In the genomic region with DNA sequence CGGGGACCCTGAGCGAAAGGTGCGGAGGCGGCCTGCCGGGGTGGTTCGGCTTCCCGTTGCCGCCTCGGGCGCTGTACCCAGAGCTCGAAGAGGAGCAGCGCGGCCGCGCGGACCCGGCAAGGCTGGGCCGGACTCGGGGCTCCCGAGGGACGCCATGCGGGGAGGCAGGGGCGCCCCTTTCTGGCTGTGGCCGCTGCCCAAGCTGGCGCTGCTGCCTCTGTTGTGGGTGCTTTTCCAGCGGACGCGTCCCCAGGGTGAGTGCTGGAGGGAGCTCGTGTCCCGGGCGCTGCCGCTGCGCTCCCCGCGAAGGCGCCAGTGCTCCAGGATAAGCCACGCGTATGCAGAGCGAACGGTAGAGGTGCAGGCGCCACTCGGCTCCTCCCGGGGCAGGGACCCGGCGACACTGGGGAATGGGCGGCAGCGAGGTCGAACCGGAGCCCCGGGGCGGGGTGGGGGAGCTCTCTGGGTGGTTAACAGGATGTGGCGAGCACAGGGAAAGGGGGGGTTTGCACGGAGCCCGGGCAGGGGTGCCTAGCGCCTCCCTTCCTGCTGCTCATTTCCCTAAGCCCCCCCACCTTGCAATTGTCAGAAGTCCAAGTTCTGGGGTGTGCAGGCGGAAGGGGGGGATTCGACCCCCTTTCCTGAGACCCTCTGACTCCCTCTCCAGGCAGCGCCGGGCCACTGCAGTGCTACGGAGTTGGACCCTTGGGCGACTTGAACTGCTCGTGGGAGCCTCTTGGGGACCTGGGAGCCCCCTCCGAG, we compare ENCODE assay signal across 1 cellular context.
TF ChIP-seq lines count a peak whose summit lies in the region.

TSS of gene IL27RA (plus strand) at position 44 of the 762 bp plus-strand sequence. CDS start at position 155, 111 bp downstream.

TF ChIP-seq in K562, 482 proteins besides CTCF, POLR2A, EP300 and RAD21 (continued from another document and continues in another):
- no peak for TF ChIP-seq E4F1 (CRISPR knock-in tag; IDR thresholded peaks at IDR 0.05; ENCODE audit: borderline replicate concordance)
- TF ChIP-seq, protein P1, sequence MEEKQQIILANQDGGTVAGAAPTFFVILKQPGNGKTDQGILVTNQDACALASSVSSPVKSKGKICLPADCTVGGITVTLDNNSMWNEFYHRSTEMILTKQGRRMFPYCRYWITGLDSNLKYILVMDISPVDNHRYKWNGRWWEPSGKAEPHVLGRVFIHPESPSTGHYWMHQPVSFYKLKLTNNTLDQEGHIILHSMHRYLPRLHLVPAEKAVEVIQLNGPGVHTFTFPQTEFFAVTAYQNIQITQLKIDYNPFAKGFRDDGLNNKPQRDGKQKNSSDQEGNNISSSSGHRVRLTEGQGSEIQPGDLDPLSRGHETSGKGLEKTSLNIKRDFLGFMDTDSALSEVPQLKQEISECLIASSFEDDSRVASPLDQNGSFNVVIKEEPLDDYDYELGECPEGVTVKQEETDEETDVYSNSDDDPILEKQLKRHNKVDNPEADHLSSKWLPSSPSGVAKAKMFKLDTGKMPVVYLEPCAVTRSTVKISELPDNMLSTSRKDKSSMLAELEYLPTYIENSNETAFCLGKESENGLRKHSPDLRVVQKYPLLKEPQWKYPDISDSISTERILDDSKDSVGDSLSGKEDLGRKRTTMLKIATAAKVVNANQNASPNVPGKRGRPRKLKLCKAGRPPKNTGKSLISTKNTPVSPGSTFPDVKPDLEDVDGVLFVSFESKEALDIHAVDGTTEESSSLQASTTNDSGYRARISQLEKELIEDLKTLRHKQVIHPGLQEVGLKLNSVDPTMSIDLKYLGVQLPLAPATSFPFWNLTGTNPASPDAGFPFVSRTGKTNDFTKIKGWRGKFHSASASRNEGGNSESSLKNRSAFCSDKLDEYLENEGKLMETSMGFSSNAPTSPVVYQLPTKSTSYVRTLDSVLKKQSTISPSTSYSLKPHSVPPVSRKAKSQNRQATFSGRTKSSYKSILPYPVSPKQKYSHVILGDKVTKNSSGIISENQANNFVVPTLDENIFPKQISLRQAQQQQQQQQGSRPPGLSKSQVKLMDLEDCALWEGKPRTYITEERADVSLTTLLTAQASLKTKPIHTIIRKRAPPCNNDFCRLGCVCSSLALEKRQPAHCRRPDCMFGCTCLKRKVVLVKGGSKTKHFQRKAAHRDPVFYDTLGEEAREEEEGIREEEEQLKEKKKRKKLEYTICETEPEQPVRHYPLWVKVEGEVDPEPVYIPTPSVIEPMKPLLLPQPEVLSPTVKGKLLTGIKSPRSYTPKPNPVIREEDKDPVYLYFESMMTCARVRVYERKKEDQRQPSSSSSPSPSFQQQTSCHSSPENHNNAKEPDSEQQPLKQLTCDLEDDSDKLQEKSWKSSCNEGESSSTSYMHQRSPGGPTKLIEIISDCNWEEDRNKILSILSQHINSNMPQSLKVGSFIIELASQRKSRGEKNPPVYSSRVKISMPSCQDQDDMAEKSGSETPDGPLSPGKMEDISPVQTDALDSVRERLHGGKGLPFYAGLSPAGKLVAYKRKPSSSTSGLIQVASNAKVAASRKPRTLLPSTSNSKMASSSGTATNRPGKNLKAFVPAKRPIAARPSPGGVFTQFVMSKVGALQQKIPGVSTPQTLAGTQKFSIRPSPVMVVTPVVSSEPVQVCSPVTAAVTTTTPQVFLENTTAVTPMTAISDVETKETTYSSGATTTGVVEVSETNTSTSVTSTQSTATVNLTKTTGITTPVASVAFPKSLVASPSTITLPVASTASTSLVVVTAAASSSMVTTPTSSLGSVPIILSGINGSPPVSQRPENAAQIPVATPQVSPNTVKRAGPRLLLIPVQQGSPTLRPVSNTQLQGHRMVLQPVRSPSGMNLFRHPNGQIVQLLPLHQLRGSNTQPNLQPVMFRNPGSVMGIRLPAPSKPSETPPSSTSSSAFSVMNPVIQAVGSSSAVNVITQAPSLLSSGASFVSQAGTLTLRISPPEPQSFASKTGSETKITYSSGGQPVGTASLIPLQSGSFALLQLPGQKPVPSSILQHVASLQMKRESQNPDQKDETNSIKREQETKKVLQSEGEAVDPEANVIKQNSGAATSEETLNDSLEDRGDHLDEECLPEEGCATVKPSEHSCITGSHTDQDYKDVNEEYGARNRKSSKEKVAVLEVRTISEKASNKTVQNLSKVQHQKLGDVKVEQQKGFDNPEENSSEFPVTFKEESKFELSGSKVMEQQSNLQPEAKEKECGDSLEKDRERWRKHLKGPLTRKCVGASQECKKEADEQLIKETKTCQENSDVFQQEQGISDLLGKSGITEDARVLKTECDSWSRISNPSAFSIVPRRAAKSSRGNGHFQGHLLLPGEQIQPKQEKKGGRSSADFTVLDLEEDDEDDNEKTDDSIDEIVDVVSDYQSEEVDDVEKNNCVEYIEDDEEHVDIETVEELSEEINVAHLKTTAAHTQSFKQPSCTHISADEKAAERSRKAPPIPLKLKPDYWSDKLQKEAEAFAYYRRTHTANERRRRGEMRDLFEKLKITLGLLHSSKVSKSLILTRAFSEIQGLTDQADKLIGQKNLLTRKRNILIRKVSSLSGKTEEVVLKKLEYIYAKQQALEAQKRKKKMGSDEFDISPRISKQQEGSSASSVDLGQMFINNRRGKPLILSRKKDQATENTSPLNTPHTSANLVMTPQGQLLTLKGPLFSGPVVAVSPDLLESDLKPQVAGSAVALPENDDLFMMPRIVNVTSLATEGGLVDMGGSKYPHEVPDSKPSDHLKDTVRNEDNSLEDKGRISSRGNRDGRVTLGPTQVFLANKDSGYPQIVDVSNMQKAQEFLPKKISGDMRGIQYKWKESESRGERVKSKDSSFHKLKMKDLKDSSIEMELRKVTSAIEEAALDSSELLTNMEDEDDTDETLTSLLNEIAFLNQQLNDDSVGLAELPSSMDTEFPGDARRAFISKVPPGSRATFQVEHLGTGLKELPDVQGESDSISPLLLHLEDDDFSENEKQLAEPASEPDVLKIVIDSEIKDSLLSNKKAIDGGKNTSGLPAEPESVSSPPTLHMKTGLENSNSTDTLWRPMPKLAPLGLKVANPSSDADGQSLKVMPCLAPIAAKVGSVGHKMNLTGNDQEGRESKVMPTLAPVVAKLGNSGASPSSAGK (IDR thresholded peaks at IDR 0.05), result peak; percentile 95
- TF ChIP-seq, protein P2, sequence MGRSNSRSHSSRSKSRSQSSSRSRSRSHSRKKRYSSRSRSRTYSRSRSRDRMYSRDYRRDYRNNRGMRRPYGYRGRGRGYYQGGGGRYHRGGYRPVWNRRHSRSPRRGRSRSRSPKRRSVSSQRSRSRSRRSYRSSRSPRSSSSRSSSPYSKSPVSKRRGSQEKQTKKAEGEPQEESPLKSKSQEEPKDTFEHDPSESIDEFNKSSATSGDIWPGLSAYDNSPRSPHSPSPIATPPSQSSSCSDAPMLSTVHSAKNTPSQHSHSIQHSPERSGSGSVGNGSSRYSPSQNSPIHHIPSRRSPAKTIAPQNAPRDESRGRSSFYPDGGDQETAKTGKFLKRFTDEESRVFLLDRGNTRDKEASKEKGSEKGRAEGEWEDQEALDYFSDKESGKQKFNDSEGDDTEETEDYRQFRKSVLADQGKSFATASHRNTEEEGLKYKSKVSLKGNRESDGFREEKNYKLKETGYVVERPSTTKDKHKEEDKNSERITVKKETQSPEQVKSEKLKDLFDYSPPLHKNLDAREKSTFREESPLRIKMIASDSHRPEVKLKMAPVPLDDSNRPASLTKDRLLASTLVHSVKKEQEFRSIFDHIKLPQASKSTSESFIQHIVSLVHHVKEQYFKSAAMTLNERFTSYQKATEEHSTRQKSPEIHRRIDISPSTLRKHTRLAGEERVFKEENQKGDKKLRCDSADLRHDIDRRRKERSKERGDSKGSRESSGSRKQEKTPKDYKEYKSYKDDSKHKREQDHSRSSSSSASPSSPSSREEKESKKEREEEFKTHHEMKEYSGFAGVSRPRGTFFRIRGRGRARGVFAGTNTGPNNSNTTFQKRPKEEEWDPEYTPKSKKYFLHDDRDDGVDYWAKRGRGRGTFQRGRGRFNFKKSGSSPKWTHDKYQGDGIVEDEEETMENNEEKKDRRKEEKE (IDR thresholded peaks at IDR 0.05; ENCODE audit: borderline replicate concordance in 1 of 2, control insufficient read depth in 1 of 2, low read depth in 2 of 2, low read length in 1 of 2), result no peak
- no peak for TF ChIP-seq NR0B1 (IDR thresholded peaks at IDR 0.05; ENCODE audit: partially characterized antibody)
- TF ChIP-seq TCF3 (CRISPR knock-in tag; IDR thresholded peaks at IDR 0.05), result no peak
- no peak for TF ChIP-seq ZNF121 (CRISPR knock-in tag; conservative IDR thresholded peaks at IDR 0.05)
- TF ChIP-seq TOE1 (IDR thresholded peaks at IDR 0.05; ENCODE audit: borderline replicate concordance), result peak; percentile 12; the same call in 1 of the 2 replicates
- no peak for TF ChIP-seq TOE1 (CRISPR knock-in tag; IDR thresholded peaks at IDR 0.05; ENCODE audit: borderline replicate concordance, low read depth)
- no peak for TF ChIP-seq CHAMP1 (IDR thresholded peaks at IDR 0.05)
- no peak for TF ChIP-seq HDAC6 (IDR thresholded peaks at IDR 0.05; ENCODE audit: low read depth, low read length)
- TF ChIP-seq CHCHD3 (CRISPR knock-in tag; IDR thresholded peaks at IDR 0.05), result no peak
- no peak for TF ChIP-seq ATF3 (IDR thresholded peaks at IDR 0.05)
- no peak for TF ChIP-seq ATF3 (CRISPR knock-in tag; conservative IDR thresholded peaks at IDR 0.05)
- 0 out of 2 replicates have a peak, but pooled peaks have one; percentile 43 for TF ChIP-seq ARID1B (IDR thresholded peaks at IDR 0.05)
- no peak for TF ChIP-seq XRCC4 (IDR thresholded peaks at IDR 0.05; ENCODE audit: extremely low read depth, insufficient read depth, insufficient read length)
- no peak for TF ChIP-seq EHMT2 (IDR thresholded peaks at IDR 0.05)
- no peak for TF ChIP-seq CBX8 (IDR thresholded peaks at IDR 0.05; ENCODE audit: borderline replicate concordance, extremely low read depth, low read depth, low read length, poor library complexity, severe bottlenecking)
- no peak for TF ChIP-seq GABPB2 (CRISPR knock-in tag; conservative IDR thresholded peaks at IDR 0.05)
- no peak for TF ChIP-seq BMI1 (IDR thresholded peaks at IDR 0.05; ENCODE audit: low read length)
- TF ChIP-seq TEAD1 (CRISPR knock-in tag; IDR thresholded peaks at IDR 0.05), result peak in 1 of 2 experiments; percentile 59; a peak in 1 of 4 replicates
- TF ChIP-seq HNRNPH1 (optimal IDR thresholded peaks at IDR 0.05; ENCODE audit: low read depth, low read length), result no peak
- TF ChIP-seq, protein P3, sequence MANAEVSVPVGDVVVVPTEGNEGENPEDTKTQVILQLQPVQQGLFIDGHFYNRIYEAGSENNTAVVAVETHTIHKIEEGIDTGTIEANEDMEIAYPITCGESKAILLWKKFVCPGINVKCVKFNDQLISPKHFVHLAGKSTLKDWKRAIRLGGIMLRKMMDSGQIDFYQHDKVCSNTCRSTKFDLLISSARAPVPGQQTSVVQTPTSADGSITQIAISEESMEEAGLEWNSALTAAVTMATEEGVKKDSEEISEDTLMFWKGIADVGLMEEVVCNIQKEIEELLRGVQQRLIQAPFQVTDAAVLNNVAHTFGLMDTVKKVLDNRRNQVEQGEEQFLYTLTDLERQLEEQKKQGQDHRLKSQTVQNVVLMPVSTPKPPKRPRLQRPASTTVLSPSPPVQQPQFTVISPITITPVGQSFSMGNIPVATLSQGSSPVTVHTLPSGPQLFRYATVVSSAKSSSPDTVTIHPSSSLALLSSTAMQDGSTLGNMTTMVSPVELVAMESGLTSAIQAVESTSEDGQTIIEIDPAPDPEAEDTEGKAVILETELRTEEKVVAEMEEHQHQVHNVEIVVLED (CRISPR knock-in tag; IDR thresholded peaks at IDR 0.05), result no peak
